30 cellular contexts compared by ENCODE assay signal in genomic region chr11:15724611-15725010, GRCh38.
"Had no signal": no experiment of that assay in that cellular context is flagged by ENCODE, and none has a peak within 500 bp of the region (broad histone marks: within the 10 kb centered on the region; RNA-seq: fewer than 3 reads in every experiment).

No MANE protein-coding gene starts in this region.

- H3K27me3 ChIP-seq: left lung, pancreas, sigmoid colon, stomach, testis, thyroid gland, transverse colon, upper lobe of left lung had no signal

- H3K4me3 ChIP-seq: left lung, lung, mucosa of descending colon, pancreas, prostate gland, sigmoid colon, stomach, testis, thyroid gland, transverse colon, upper lobe of left lung had no signal

- H3K27ac ChIP-seq: left lung, pancreas, sigmoid colon, stomach, testis, thyroid gland, transverse colon had no signal

- H3K9me3 ChIP-seq: left lung, mucosa of descending colon, pancreas, prostate gland, stomach, testis, thyroid gland, transverse colon, upper lobe of left lung had no signal

- FAIRE-seq: keratinocyte, pancreas, urothelium cell line had no signal

- H3K4me1 ChIP-seq: pancreas, sigmoid colon, stomach, testis, transverse colon had no signal

- ATAC-seq: left cardiac atrium; naive thymus-derived CD4-positive, alpha-beta T cell; natural killer cell treated with Interleukin-12 subunit alpha and Interleukin-12 subunit beta and Interleukin-15 and Interleukin-18, amount 100 ng/mL, for 72 hours; pancreas; right cardiac atrium; stimulated activated naive B cell treated with anti-CD40 and anti-IgM and Interleukin-4, amounts not matched to agents 10 μg/mL and 1 μg/mL and 100 μg/mL, for 72 hours; stimulated activated naive CD8-positive, alpha-beta T cell treated with anti-CD3 and anti-CD28 coated beads, Interleukin-15, Interleukin-2, amounts not matched to agents 100 U/mL and 50 U/mL, for 24 hours had no signal

- H3K36me3 ChIP-seq: left lung, pancreas, prostate gland, sigmoid colon, stomach, thyroid gland, transverse colon, upper lobe of left lung had no signal

- DNase-seq: head of caudate nucleus; hippocampal formation; kidney glomerular epithelial cell; left cardiac atrium; left lung; midbrain; mucosa of descending colon; naive thymus-derived CD4-positive, alpha-beta T cell; nucleus accumbens; pancreas; posterior cingulate gyrus; retina; right cardiac atrium; sigmoid colon; stimulated activated CD4-positive, alpha-beta T cell treated with anti-CD3 and anti-CD28 coated beads, Interleukin-12 subunit alpha, Interleukin-12 subunit beta, amount 100 ng/mL, for 4 hours; stimulated activated CD4-positive, alpha-beta T cell treated with anti-CD3 and anti-CD28 coated beads, Interleukin-15, amount 100 ng/mL, for 24 hours; stimulated activated CD4-positive, alpha-beta T cell treated with anti-CD3 and anti-CD28 coated beads, Interleukin-2, amount 100 ng/mL, for 24 hours; stimulated activated CD4-positive, alpha-beta T cell treated with anti-CD3 and anti-CD28 coated beads, Interleukin-4, amount 100 ng/mL, for 1 hour; stimulated activated naive B cell treated with anti-CD40 and anti-IgM and Interleukin-4, amounts not matched to agents 10 μg/mL and 1 μg/mL and 100 μg/mL, for 72 hours; stimulated activated naive CD8-positive, alpha-beta T cell treated with anti-CD3 and anti-CD28 coated beads, Interleukin-15, Interleukin-2, amounts not matched to agents 100 U/mL and 50 U/mL, for 24 hours; stomach; testis; thyroid gland; transverse colon had no signal
